ENCODE assay signal across 20 cellular contexts in genomic region chr18:65846107-65846506, GRCh38.
DNase-seq lines count a peak whose midpoint lies in the region; ATAC-seq, FAIRE-seq and TF ChIP-seq lines count a peak whose summit lies in the region.
"Had no signal": no experiment of that assay in that cellular context is flagged by ENCODE, and none has a peak within 500 bp of the region (broad histone marks: within the 10 kb centered on the region; RNA-seq: fewer than 3 reads in every experiment).

No MANE protein-coding gene starts in this region.

- no peaks in the 10 kb centered on the region for H3K79me2 ChIP-seq in OCI-LY3 (ENCODE audit: low read length)
- H3K79me2 ChIP-seq in PC-9 (ENCODE audit: low read depth): no peaks in the 10 kb centered on the region

- H3K9me3 ChIP-seq in OCI-LY3 (ENCODE audit: insufficient read depth, low read length): no peaks in the 10 kb centered on the region
- no peaks in the 10 kb centered on the region for H3K9me3 ChIP-seq in PC-9 (ENCODE audit: insufficient read depth, low read depth)
- H3K9me3 ChIP-seq: A549, BE2C, BLaER1 had no signal

- H4K20me1 ChIP-seq in OCI-LY3 (ENCODE audit: insufficient read depth, low read length) (no peaks in the 10 kb centered on the region), PC-9 (ENCODE audit: insufficient read depth) (no peaks in the 10 kb centered on the region)
- H4K20me1 ChIP-seq: BLaER1 had no signal

- no peaks in the 10 kb centered on the region for H3K9me2 ChIP-seq in PC-9 (ENCODE audit: insufficient read depth)

- TF ChIP-seq POLR2A in GM12891 (IDR thresholded peaks at IDR 0.05; ENCODE audit: low read depth, low read length): no peak

- H3K27me3 ChIP-seq in OCI-LY3 (ENCODE audit: low read depth, low read length) (no peaks in the 10 kb centered on the region), PC-9 (ENCODE audit: insufficient read depth, low read depth) (no peaks in the 10 kb centered on the region)
- H3K27me3 ChIP-seq: BE2C, BLaER1 had no signal

- POLR2A ChIA-PET in PC-9 (lab: Charles Lee; ENCODE audit: unreplicated experiment): no interaction called here

- no peak overlapping the region for H3K27ac ChIP-seq in OCI-LY3 (ENCODE audit: low read length)
- no peak overlapping the region for H3K27ac ChIP-seq in PC-9
- H3K27ac ChIP-seq: 22Rv1, A549, BLaER1 had no signal

- BruUV-seq in PC-9 (replicated peaks; lab: Mats Ljungman, UMichigan): no TSS peak

- H3K4me3 ChIP-seq in OCI-LY3 (ENCODE audit: low read length) (no peak overlapping the region), PC-9 (no peak overlapping the region)
- H3K4me3 ChIP-seq: A549, BLaER1 had no signal

- H3F3A ChIP-seq in PC-9 (ENCODE audit: insufficient read depth, low read depth): no peaks in the 10 kb centered on the region

- H3K36me3 ChIP-seq in OCI-LY3 (replicated peaks; ENCODE audit: low read depth, low read length) (no peaks in the 10 kb centered on the region), PC-9 (ENCODE audit: low read depth) (no peaks in the 10 kb centered on the region)
- H3K36me3 ChIP-seq: BE2C, BLaER1 had no signal

- H3K4me1 ChIP-seq in OCI-LY3 (ENCODE audit: low read length): peaks cover 19% of the 10 kb centered on the region
- no peaks in the 10 kb centered on the region for H3K4me1 ChIP-seq in PC-9 (replicated peaks; ENCODE audit: insufficient read depth)
- H3K4me1 ChIP-seq: A549, BE2C, BLaER1 had no signal

- peak; percentile 70 for ATAC-seq in GM18868 (IDR thresholded peaks at IDR 0.05; ENCODE audit: unreplicated experiment)
- ATAC-seq in HG03342 (IDR thresholded peaks at IDR 0.05; ENCODE audit: unreplicated experiment): peak; percentile 49
- ATAC-seq in GM18870 (IDR thresholded peaks at IDR 0.05; ENCODE audit: unreplicated experiment): no peak
- ATAC-seq: A549 had no signal

- H2AFZ ChIP-seq in OCI-LY3 (ENCODE audit: low read depth, low read length): no peak overlapping the region
- H2AFZ ChIP-seq in PC-9: no peak overlapping the region

- H3K9ac ChIP-seq in OCI-LY3 (ENCODE audit: low read length): no peak overlapping the region
- H3K9ac ChIP-seq: BLaER1 had no signal

- TF ChIP-seq CTCF in OCI-LY3 (IDR thresholded peaks at IDR 0.05; ENCODE audit: low read depth, low read length) (no peak), PC-9 (conservative IDR thresholded peaks at IDR 0.05) (no peak)

- CTCF ChIA-PET in PC-9 (lab: Charles Lee): no interaction called here

- peak overlapping the region; percentile 5; the same call in 1 of the 2 replicates for H3K4me2 ChIP-seq in OCI-LY3 (ENCODE audit: low read length)
- H3K4me2 ChIP-seq in PC-9: no peak overlapping the region
- H3K4me2 ChIP-seq: A549, BLaER1 had no signal

- intact Hi-C loops in PC-9 (cut with micrococcal nuclease; ENCODE audit: unreplicated experiment): no loop called here

- DNase-seq in GM12891 (ENCODE audit: insufficient read length, low spot score) (no peak), PC-9 (no peak), NCI-H2029 (lab: John Stamatoyannopoulos, UW) (no peak), NCI-H2171 (lab: John Stamatoyannopoulos, UW) (no peak)
- DNase-seq: BE2C; C1 segment of cervical spinal cord; CD4-positive, alpha-beta memory T cell; CD4-positive, CD25-positive, alpha-beta regulatory T cell; CD8-positive, alpha-beta memory T cell; COR-L47; DMS79 treated with DMSO at 0.1 percent for 48 hours; GF-D8 had no signal

- no peak for FAIRE-seq in GM12891 (lab: Jason Lieb, UNC)
- FAIRE-seq: A549, G401.6 had no signal

TF ChIP-seq in GM12891, 5 proteins besides CTCF, POLR2A, EP300 and RAD21:
- TF ChIP-seq POU2F2 (IDR thresholded peaks at IDR 0.05; ENCODE audit: low read depth, low read length) (no peak), TAF1 (IDR thresholded peaks at IDR 0.05; ENCODE audit: low read depth, low read length) (no peak), PAX5 (IDR thresholded peaks at IDR 0.05; ENCODE audit: insufficient read depth, low read length, severe bottlenecking) (no peak), POLR2AphosphoS5 (IDR thresholded peaks at IDR 0.05; ENCODE audit: low read depth, low read length) (no peak), SPI1 (IDR thresholded peaks at IDR 0.05; ENCODE audit: low read depth, low read length) (peak; percentile 61)
